In the genomic region with DNA sequence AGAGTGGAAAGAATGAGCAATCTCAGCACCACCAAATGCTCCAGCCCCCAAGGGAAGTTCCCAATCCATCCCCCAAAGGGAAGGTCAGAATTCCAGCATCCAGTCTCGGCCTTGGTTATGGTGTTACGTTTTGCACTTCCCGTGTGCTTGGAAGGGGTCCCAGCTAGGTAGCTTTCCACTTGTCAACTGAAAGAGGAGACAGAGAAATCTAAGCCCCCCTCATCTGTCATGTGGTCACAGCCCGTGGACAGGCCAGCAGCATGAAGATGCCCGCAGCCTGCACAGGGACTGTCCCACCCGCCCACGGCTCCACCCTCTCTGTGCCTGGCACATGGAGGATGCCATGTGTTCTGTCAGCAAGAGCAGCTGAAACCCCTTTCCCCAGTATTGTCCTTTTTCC, we compare ENCODE assay signal across 18 cellular contexts. TPM values are rescaled to one million over a fixed set of nuclear protein-coding genes. Genes with fewer than 3 reads are reported as not detected.
A peak's percentile ranks its signal among the peaks of the same experiment; 100 is the strongest.
DNase-seq lines count a peak whose midpoint lies in the region; ATAC-seq, FAIRE-seq and TF ChIP-seq lines count a peak whose summit lies in the region.
"Had no signal": no experiment of that assay in that cellular context is flagged by ENCODE, and none has a peak within 500 bp of the region (broad histone marks: within the 10 kb centered on the region; RNA-seq: fewer than 3 reads in every experiment).

No MANE protein-coding gene starts in this region.

- intact Hi-C loops in kidney (cut with DNase I): no loop called here

- TF ChIP-seq CTCF in coronary artery (IDR thresholded peaks at IDR 0.05) (no peak), kidney (IDR thresholded peaks at IDR 0.05; ENCODE audit: borderline replicate concordance, extremely low read depth, insufficient read depth) (no peak)

- no peaks in the 10 kb centered on the region for H3K27me3 Mint-ChIP-seq in natural killer cell treated with Interleukin-12 subunit alpha and Interleukin-12 subunit beta and Interleukin-15 and Interleukin-18, amount 100 ng/mL, for 72 hours

- no peaks in the 10 kb centered on the region for H3K36me3 ChIP-seq in kidney (ENCODE audit: control insufficient read depth in 1 of 2, insufficient read depth in 2 of 2, low read length in 2 of 2)

- no peaks in the 10 kb centered on the region for H3K9me3 ChIP-seq in kidney (ENCODE audit: control insufficient read depth in 1 of 2, low read length in 2 of 2)

- no peak for ATAC-seq in GM21528 (IDR thresholded peaks at IDR 0.05; ENCODE audit: low FRiP score, unreplicated experiment)
- ATAC-seq in natural killer cell treated with Interleukin-12 subunit alpha and Interleukin-12 subunit beta and Interleukin-15 and Interleukin-18, amount 100 ng/mL, for 72 hours: no peak
- ATAC-seq: PC-3 had no signal

- no peak overlapping the region for H3K4me3 Mint-ChIP-seq in natural killer cell treated with Interleukin-12 subunit alpha and Interleukin-12 subunit beta and Interleukin-15 and Interleukin-18, amount 100 ng/mL, for 72 hours
- H3K4me3 Mint-ChIP-seq: H9 had no signal

- H3K4me1 Mint-ChIP-seq in natural killer cell treated with Interleukin-12 subunit alpha and Interleukin-12 subunit beta and Interleukin-15 and Interleukin-18, amount 100 ng/mL, for 72 hours (ENCODE audit: low read depth in 2 of 2): no peaks in the 10 kb centered on the region

- H3K9ac ChIP-seq in kidney (ENCODE audit: low read length in 2 of 2): no peak overlapping the region
- H3K9ac ChIP-seq: KMS-11 had no signal

- H3K27ac Mint-ChIP-seq in natural killer cell treated with Interleukin-12 subunit alpha and Interleukin-12 subunit beta and Interleukin-15 and Interleukin-18, amount 100 ng/mL, for 72 hours: no peak overlapping the region
- H3K27ac Mint-ChIP-seq: H9 had no signal

- DNase-seq in HTR-8/SVneo (ENCODE audit: insufficient read length, low spot score): no peak
- DNase-seq in coronary artery (ENCODE audit: low spot score): peak; percentile 41
- peak; percentile 5 for DNase-seq in midbrain (lab: John Stamatoyannopoulos, UW)
- no peak for DNase-seq in kidney
- no peak for DNase-seq in natural killer cell treated with Interleukin-12 subunit alpha and Interleukin-12 subunit beta and Interleukin-15 and Interleukin-18, amount 100 ng/mL, for 72 hours (ENCODE audit: low spot score)
- DNase-seq: AML-193, COR-L47, EL, H9, NCI-H146, NCI-H2081, NCI-H510A, NCI-H82, PC-3 had no signal

- H3K27ac ChIP-seq in coronary artery (no peak overlapping the region), temporal lobe (ENCODE audit: low read depth, low read length) (peak overlapping the region; percentile 44), kidney (ENCODE audit: low read depth in 2 of 2, low read length in 2 of 2) (no peak overlapping the region)
- H3K27ac ChIP-seq: KMS-11 had no signal

- H3K9me3 Mint-ChIP-seq in natural killer cell treated with Interleukin-12 subunit alpha and Interleukin-12 subunit beta and Interleukin-15 and Interleukin-18, amount 100 ng/mL, for 72 hours: no peaks in the 10 kb centered on the region
- H3K9me3 Mint-ChIP-seq: H9 had no signal

- peak; percentile 36 for FAIRE-seq in HTR-8/SVneo (lab: Jason Lieb, UNC)
- no peak for FAIRE-seq in kidney (lab: Jason Lieb, UNC)
- FAIRE-seq: GM19239 had no signal

- H3K4me1 ChIP-seq in kidney (ENCODE audit: control insufficient read depth in 1 of 2, insufficient read depth in 1 of 2, low read depth in 1 of 2, low read length in 2 of 2): peaks cover 14 to 20% of the 10 kb centered on the region in 2 donors

- no peaks in the 10 kb centered on the region for H3K36me3 Mint-ChIP-seq in natural killer cell treated with Interleukin-12 subunit alpha and Interleukin-12 subunit beta and Interleukin-15 and Interleukin-18, amount 100 ng/mL, for 72 hours

- H3K4me3 ChIP-seq in coronary artery (no peak overlapping the region), kidney (ENCODE audit: low read length in 2 of 2) (no peak overlapping the region)

RNA-seq across cellular contexts. Expression of a gene that starts 32.1 kb away (rescaled TPM):
- total RNA-seq in temporal lobe (165 TPM), kidney (487 TPM)
- 241 TPM for polyA plus RNA-seq in kidney (ENCODE audit: insufficient read depth, low read depth, low replicate concordance)
- 10 to 100 TPM; 12.1 to 26.8 TPM for total RNA-seq in natural killer cell treated with Interleukin-12 subunit alpha and Interleukin-12 subunit beta and Interleukin-15 and Interleukin-18, amount 100 ng/mL, for 72 hours

Comparison
In these comparisons a context has a peak if more than half of its experiments do, and no peak if none do; other contexts are left out.
1. DNase-seq: peak in coronary artery (single experiment) and midbrain (single experiment); none in HTR-8/SVneo (single experiment), kidney (single experiment) and natural killer cell treated with Interleukin-12 subunit alpha and Interleukin-12 subunit beta and Interleukin-15 and Interleukin-18, amount 100 ng/mL, for 72 hours (single experiment).